21 cellular contexts compared by ENCODE assay signal in genomic region chr6:12640438-12640837, GRCh38.
DNase-seq lines count a peak whose midpoint lies in the region; ATAC-seq, FAIRE-seq and TF ChIP-seq lines count a peak whose summit lies in the region.
"Had no signal": no experiment of that assay in that cellular context is flagged by ENCODE, and none has a peak within 500 bp of the region (broad histone marks: within the 10 kb centered on the region; RNA-seq: fewer than 3 reads in every experiment).

No MANE protein-coding gene starts in this region.

- H4K20me1 ChIP-seq in HepG2 (ENCODE audit: insufficient read depth, low read length): no peaks in the 10 kb centered on the region
- H4K20me1 ChIP-seq: BLaER1 treated with 17β-estradiol and CSF1 and Interleukin-3, amounts not matched to agents 10 nM and 100 nM had no signal

- H3K36me3 ChIP-seq in HepG2 (replicated peaks in 1 of 2; ENCODE audit: control insufficient read depth in 1 of 2, insufficient read depth in 2 of 2, low read length in 2 of 2) (no peaks in the 10 kb centered on the region), right lobe of liver (no peaks in the 10 kb centered on the region), endodermal cell (ENCODE audit: control insufficient read depth, insufficient read depth, low read length) (no peaks in the 10 kb centered on the region)
- H3K36me3 ChIP-seq: BLaER1 treated with 17β-estradiol and CSF1 and Interleukin-3, amounts not matched to agents 10 nM and 100 nM had no signal

- CTCF ChIA-PET in HepG2 (lab: Yijun Ruan, JAX; ENCODE audit: low intra/inter-chr PET ratio, low total read pairs): interaction anchor here (1.5 kb wide), 1 partner anchor 253 kb away, joined by 5 read pairs; no protein-coding TSS in a partner anchor

- DNase-seq in HepG2 (ENCODE audit: low spot score) (no peak), right lobe of liver (no peak), endodermal cell (no peak), cortex of kidney (lab: John Stamatoyannopoulos, UW) (no peak), dedifferentiated amniotic fluid mesenchymal stem cell (ENCODE audit: extremely low spot score) (no peak)
- DNase-seq: AML-193; Caco-2; Calu3; CD4-positive, alpha-beta T cell; CD8-positive, alpha-beta T cell; DMS79 treated with DMSO at 0.1 percent for 48 hours; GF-D8 had no signal

- in situ Hi-C loops in HepG2 (cut with HindIII; ENCODE audit: extremely low pct_ligation_motif_present, low pct_unique_long_range_greater_than_20kb): no loop called here

- H3K4me3 Mint-ChIP-seq in endodermal cell: no peak overlapping the region
- H3K4me3 Mint-ChIP-seq: B cell; CD4-positive, alpha-beta T cell; CD8-positive, alpha-beta T cell had no signal

- no peaks in the 10 kb centered on the region for H3K4me1 ChIP-seq in HepG2 (ENCODE audit: insufficient read depth, low read length)
- no peaks in the 10 kb centered on the region for H3K4me1 ChIP-seq in right lobe of liver
- H3K4me1 ChIP-seq in endodermal cell (ENCODE audit: control insufficient read depth, insufficient read depth, low read length): no peaks in the 10 kb centered on the region
- H3K4me1 ChIP-seq: A549, Caco-2 had no signal

- POLR2A ChIA-PET in HepG2 (lab: Yijun Ruan, JAX): no interaction called here

- intact Hi-C loops in HepG2 (cut with micrococcal nuclease; ENCODE audit: unreplicated experiment): no loop called here
- intact Hi-C loops in right lobe of liver (cut with DNase I): no loop called here

- H3K27ac ChIP-seq in HepG2 (ENCODE audit: extremely low read length, insufficient read depth, low read length) (no peak overlapping the region), right lobe of liver (no peak overlapping the region), endodermal cell (ENCODE audit: low read depth, low read length) (no peak overlapping the region)
- H3K27ac ChIP-seq: 22Rv1; A549; BLaER1 treated with 17β-estradiol and CSF1 and Interleukin-3, amounts not matched to agents 10 nM and 100 nM; C4-2B had no signal

- no peaks in the 10 kb centered on the region for H3K36me3 Mint-ChIP-seq in endodermal cell (ENCODE audit: low read depth)
- H3K36me3 Mint-ChIP-seq: CD8-positive, alpha-beta T cell had no signal

- H3K4me2 ChIP-seq in HepG2 (ENCODE audit: low read depth, low read length): no peak overlapping the region
- H3K4me2 ChIP-seq: A549; BLaER1 treated with 17β-estradiol and CSF1 and Interleukin-3, amounts not matched to agents 10 nM and 100 nM had no signal

- no TSS peak for BruUV-seq in HepG2 (replicated peaks; lab: Mats Ljungman, UMichigan)

- TF ChIP-seq RAD21 in HepG2 (CRISPR knock-in tag; IDR thresholded peaks at IDR 0.05): no peak

- H3K4me3 ChIP-seq in HepG2 (replicated peaks in 1 of 3; ENCODE audit: insufficient read depth in 1 of 3, low read depth in 2 of 3, low read length in 3 of 3) (no peak overlapping the region), right lobe of liver (no peak overlapping the region), endodermal cell (ENCODE audit: low read length) (no peak overlapping the region)
- H3K4me3 ChIP-seq: A549; BLaER1 treated with 17β-estradiol and CSF1 and Interleukin-3, amounts not matched to agents 10 nM and 100 nM had no signal

- TF ChIP-seq EP300 in HepG2 (IDR thresholded peaks at IDR 0.05; ENCODE audit: low read depth in 2 of 2, low read length in 2 of 2) (no peak), HepG2 (CRISPR knock-in tag; IDR thresholded peaks at IDR 0.05; ENCODE audit: borderline replicate concordance) (no peak)

- H3K9ac ChIP-seq in HepG2 (ENCODE audit: insufficient read depth, low read depth, low read length): no peak overlapping the region
- no peak overlapping the region for H3K9ac ChIP-seq in endodermal cell (ENCODE audit: extremely low read depth, low read length, poor library complexity, severe bottlenecking)
- H3K9ac ChIP-seq: BLaER1 treated with 17β-estradiol and CSF1 and Interleukin-3, amounts not matched to agents 10 nM and 100 nM had no signal

- H3K9me3 ChIP-seq in HepG2 (ENCODE audit: low read length) (no peaks in the 10 kb centered on the region), right lobe of liver (no peaks in the 10 kb centered on the region), endodermal cell (ENCODE audit: control insufficient read depth, low read length) (peaks cover 5% of the 10 kb centered on the region)
- H3K9me3 ChIP-seq: A549 had no signal

- TF ChIP-seq CTCF in HepG2 (CRISPR knock-in tag; IDR thresholded peaks at IDR 0.05): no peak
- no peak for TF ChIP-seq CTCF in right lobe of liver (IDR thresholded peaks at IDR 0.05)
- peak; percentile 30 for TF ChIP-seq CTCF in endodermal cell (conservative IDR thresholded peaks at IDR 0.05)

- no peak overlapping the region for H2AFZ ChIP-seq in HepG2 (ENCODE audit: low read length)

- no peak for TF ChIP-seq POLR2A in HepG2 (IDR thresholded peaks at IDR 0.05; ENCODE audit: insufficient read depth in 1 of 2, low read depth in 2 of 2, low read length in 2 of 2)
- no peak for TF ChIP-seq POLR2A in right lobe of liver (IDR thresholded peaks at IDR 0.05)

- H3K79me2 ChIP-seq in HepG2 (ENCODE audit: insufficient read depth, low read length): no peaks in the 10 kb centered on the region

- 2% methylated on average over 1 of the region's 1 CpG for WGBS in HepG2 (ENCODE audit: low lambda C conversion rate)
- WGBS in right lobe of liver (ENCODE audit: insufficient coverage, low coverage, low lambda C conversion rate, missing lambda C conversion rate): 25% methylated on average over 1 of the region's 1 CpG
- WGBS in endodermal cell (ENCODE audit: insufficient coverage in 1 of 2, insufficient read length in 1 of 2), 2 experiments: 100% methylated on average over 1 of the region's 1 CpG

- H3K9me3 Mint-ChIP-seq in endodermal cell: peaks cover 20% of the 10 kb centered on the region

- H3K27me3 ChIP-seq in HepG2 (ENCODE audit: control insufficient read depth in 1 of 2, insufficient read depth in 2 of 2, low read length in 2 of 2) (no peaks in the 10 kb centered on the region), right lobe of liver (no peaks in the 10 kb centered on the region), endodermal cell (ENCODE audit: control insufficient read depth, insufficient read depth, low read length, poor library complexity, severe bottlenecking) (no peaks in the 10 kb centered on the region)
- H3K27me3 ChIP-seq: BLaER1 treated with 17β-estradiol and CSF1 and Interleukin-3, amounts not matched to agents 10 nM and 100 nM had no signal

- H3K27ac Mint-ChIP-seq in endodermal cell: no peak overlapping the region
- H3K27ac Mint-ChIP-seq: B cell; CD4-positive, alpha-beta T cell; CD8-positive, alpha-beta T cell had no signal

- no peaks in the 10 kb centered on the region for H3K27me3 Mint-ChIP-seq in endodermal cell (ENCODE audit: insufficient read depth)

- no peak for FAIRE-seq in HepG2 (lab: Jason Lieb, UNC)
- FAIRE-seq: A549, D721Med, G401.6, GM12891, GM19239 had no signal

- no peak for ATAC-seq in HepG2
- no peak for ATAC-seq in right lobe of liver
- ATAC-seq: A549; CD8-positive, alpha-beta T cell had no signal

- no peaks in the 10 kb centered on the region for H3K4me1 Mint-ChIP-seq in endodermal cell

TF ChIP-seq in HepG2, 621 proteins besides CTCF, POLR2A, EP300 and RAD21:
- TF ChIP-seq, protein P1, sequence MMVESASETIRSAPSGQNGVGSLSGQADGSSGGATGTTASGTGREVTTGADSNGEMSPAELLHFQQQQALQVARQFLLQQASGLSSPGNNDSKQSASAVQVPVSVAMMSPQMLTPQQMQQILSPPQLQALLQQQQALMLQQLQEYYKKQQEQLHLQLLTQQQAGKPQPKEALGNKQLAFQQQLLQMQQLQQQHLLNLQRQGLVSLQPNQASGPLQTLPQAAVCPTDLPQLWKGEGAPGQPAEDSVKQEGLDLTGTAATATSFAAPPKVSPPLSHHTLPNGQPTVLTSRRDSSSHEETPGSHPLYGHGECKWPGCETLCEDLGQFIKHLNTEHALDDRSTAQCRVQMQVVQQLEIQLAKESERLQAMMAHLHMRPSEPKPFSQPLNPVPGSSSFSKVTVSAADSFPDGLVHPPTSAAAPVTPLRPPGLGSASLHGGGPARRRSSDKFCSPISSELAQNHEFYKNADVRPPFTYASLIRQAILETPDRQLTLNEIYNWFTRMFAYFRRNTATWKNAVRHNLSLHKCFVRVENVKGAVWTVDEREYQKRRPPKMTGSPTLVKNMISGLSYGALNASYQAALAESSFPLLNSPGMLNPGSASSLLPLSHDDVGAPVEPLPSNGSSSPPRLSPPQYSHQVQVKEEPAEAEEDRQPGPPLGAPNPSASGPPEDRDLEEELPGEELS (CRISPR knock-in tag; IDR thresholded peaks at IDR 0.05): no peak
- TF ChIP-seq ZZZ3 (CRISPR knock-in tag; IDR thresholded peaks at IDR 0.05; ENCODE audit: borderline replicate concordance) (no peak), ZNF7 (CRISPR knock-in tag; IDR thresholded peaks at IDR 0.05) (peak; percentile 60; the same call in 1 of the 2 replicates), PAWR (CRISPR knock-in tag; IDR thresholded peaks at IDR 0.05; ENCODE audit: borderline replicate concordance) (no peak)
